ENCODE assay signal across 25 cellular contexts in genomic region chrX:41689711-41690110, GRCh38. TPM values are rescaled to one million over a fixed set of nuclear protein-coding genes. Genes with fewer than 3 reads are reported as not detected.
"Had no signal": no experiment of that assay in that cellular context is flagged by ENCODE, and none has a peak within 500 bp of the region (broad histone marks: within the 10 kb centered on the region; RNA-seq: fewer than 3 reads in every experiment).

No MANE protein-coding gene starts in this region.

- ATAC-seq: effector memory CD8-positive, alpha-beta T cell; foreskin keratinocyte; mucosa of descending colon; T-cell had no signal

- H3K9me3 ChIP-seq: esophagus squamous epithelium, mucosa of descending colon, prostate gland, right atrium auricular region, stomach, thyroid gland, uterus had no signal

- H3K36me3 Mint-ChIP-seq: activated CD4-positive, alpha-beta memory T cell treated with anti-CD3 and anti-CD28 coated beads for 36 hours; naive B cell had no signal

- H3K27me3 Mint-ChIP-seq: activated B cell treated with CpG ODN at 0.5 μM for 24 hours; activated CD4-positive, alpha-beta memory T cell treated with anti-CD3 and anti-CD28 coated beads for 36 hours; activated T-helper 17 cell treated with anti-CD3 and anti-CD28 coated beads, Interleukin-2, amount 50 U/mL, for 72 hours; effector memory CD8-positive, alpha-beta T cell; naive B cell had no signal

- H3K4me3 Mint-ChIP-seq: activated B cell treated with CpG ODN at 0.5 μM for 24 hours; activated CD4-positive, alpha-beta memory T cell treated with anti-CD3 and anti-CD28 coated beads for 36 hours; naive B cell; neural progenitor cell; T-cell had no signal

- H3K4me3 ChIP-seq: mucosa of descending colon, neural progenitor cell, prostate gland, right atrium auricular region, stomach, thyroid gland, uterus had no signal

- H3K4me1 Mint-ChIP-seq: neural progenitor cell had no signal

- H3K36me3 ChIP-seq: esophagus squamous epithelium, neural progenitor cell, prostate gland, right atrium auricular region, stomach, thyroid gland, uterus had no signal

- H3K27me3 ChIP-seq: esophagus squamous epithelium, foreskin keratinocyte, neural progenitor cell, right atrium auricular region, stomach, thyroid gland, uterus had no signal

- H3K27ac Mint-ChIP-seq: activated B cell treated with CpG ODN at 0.5 μM for 24 hours; activated CD4-positive, alpha-beta memory T cell treated with anti-CD3 and anti-CD28 coated beads for 36 hours; activated T-helper 17 cell treated with anti-CD3 and anti-CD28 coated beads, Interleukin-2, amount 50 U/mL, for 72 hours; effector memory CD8-positive, alpha-beta T cell; naive B cell; neural progenitor cell; T-cell had no signal

- H3K27ac ChIP-seq: foreskin keratinocyte, neural progenitor cell, prostate gland, right atrium auricular region, thyroid gland, uterus had no signal

- DNase-seq: activated B cell treated with CpG ODN at 0.5 μM for 24 hours; activated CD4-positive, alpha-beta memory T cell treated with anti-CD3 and anti-CD28 coated beads for 36 hours; activated CD4-positive, alpha-beta T cell treated with anti-CD3 and anti-CD28 coated beads for 4 hours; activated naive CD4-positive, alpha-beta T cell; activated T-cell treated with anti-CD3 and anti-CD28 coated beads, Interleukin-2, amount 50 U/mL, for 1 hour; aorta; cerebellar nuclear complex; dermis blood vessel endothelial cell; effector memory CD8-positive, alpha-beta T cell; esophagus squamous epithelium; foreskin keratinocyte; hypothalamus; islet precursor cell; mucosa of descending colon; naive B cell; stomach; T-cell; T-helper 9 cell; thyroid gland; uterus had no signal

- H3K4me1 ChIP-seq: esophagus squamous epithelium, foreskin keratinocyte, neural progenitor cell, prostate gland, thyroid gland, uterus had no signal

RNA-seq across cellular contexts. Expression of gene GPR34, which starts 0.9 kb away (rescaled TPM):
- total RNA-seq: dermis blood vessel endothelial cell, foreskin keratinocyte, osteocyte had no signal
- polyA plus RNA-seq: foreskin keratinocyte had no signal

RNA-seq across cellular contexts. Expression of gene GPR82, which starts 34.3 kb away (rescaled TPM):
- total RNA-seq: activated T-helper 17 cell treated with anti-CD3 and anti-CD28 coated beads, Interleukin-2, amount 50 U/mL, for 72 hours; dermis blood vessel endothelial cell; foreskin keratinocyte; osteocyte had no signal
- polyA plus RNA-seq: foreskin keratinocyte had no signal
